Comparison of ENCODE assay signal across 25 cellular contexts in the genomic region with DNA sequence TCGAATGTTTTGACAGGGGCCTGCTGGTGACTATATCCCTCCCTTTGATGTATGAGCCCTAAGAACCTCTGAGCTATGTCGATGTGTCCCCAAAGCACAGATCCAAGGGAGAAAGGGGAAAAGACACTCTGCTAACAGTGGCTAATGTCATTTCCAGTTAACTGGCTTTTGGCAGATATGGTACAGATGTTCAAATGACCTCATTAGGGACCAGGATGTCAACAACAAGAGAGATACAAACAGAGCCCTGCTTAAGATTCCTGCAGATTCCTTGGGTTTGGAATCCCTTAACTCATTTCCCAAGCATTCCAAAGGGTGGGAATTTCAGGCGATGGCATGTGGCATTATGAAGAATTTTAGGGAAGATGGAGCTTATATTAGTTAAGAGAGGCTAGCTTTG.
"Had no signal": no experiment of that assay in that cellular context is flagged by ENCODE, and none has a peak within 500 bp of the region (broad histone marks: within the 10 kb centered on the region; RNA-seq: fewer than 3 reads in every experiment).

No MANE protein-coding gene starts in this region.

- ATAC-seq: activated naive CD4-positive, alpha-beta T cell treated with anti-CD3 and anti-CD28 coated beads, Interleukin-2, amount 50 U/mL, for 72 hours; activated naive CD8-positive, alpha-beta T cell treated with anti-CD3 and anti-CD28 coated beads, Interleukin-2, amount 50 U/mL, for 24 hours; activated T-cell treated with anti-CD3 and anti-CD28 coated beads, Interleukin-2, amount 50 U/mL, for 4 hours; Panc1; Right ventricle myocardium inferior; T-helper 17 cell had no signal

- DNase-seq: activated B cell treated with CpG ODN at 0.5 μM for 24 hours; activated CD4-positive, alpha-beta T cell treated with anti-CD3 and anti-CD28 coated beads for 1 hour; activated CD4-positive, alpha-beta T cell treated with anti-CD3 and anti-CD28 coated beads, Interleukin-2, amount 10 ng/mL, durations not matched to agents 24 days and 14 days; activated CD4-positive, alpha-beta T cell treated with anti-CD3 and anti-CD28 coated beads, Interleukin-2, amount 50 U/mL, for 48 hours; activated CD8-positive, alpha-beta memory T cell treated with anti-CD3 and anti-CD28 coated beads for 24 hours; activated effector memory CD4-positive, alpha-beta T cell treated with anti-CD3 and anti-CD28 coated beads, Interleukin-2, amount 50 U/mL, for 16 hours; activated naive CD4-positive, alpha-beta T cell treated with Interleukin-2 at 50 U/mL for 16 hours; activated naive CD8-positive, alpha-beta T cell treated with anti-CD3 and anti-CD28 coated beads, Interleukin-2, amount 50 U/mL, for 24 hours; activated T-cell treated with anti-CD3 and anti-CD28 coated beads, Interleukin-2, amount 50 U/mL, for 4 hours; amniotic stem cell; MG63; MV-4-11; NCI-H1092 treated with DMSO at 0.1 percent for 48 hours; NCI-H1436; NCI-H1694 treated with DMSO at 0.1 percent for 48 hours; NCI-H2081; NCI-H524; NCI-H748 treated with DMSO at 0.1 percent for 48 hours; RPMI8226; T-helper 17 cell; T-helper 9 cell had no signal

- H3K4me1 Mint-ChIP-seq: activated B cell treated with CpG ODN at 0.5 μM for 24 hours; activated CD4-positive, alpha-beta T cell treated with anti-CD3 and anti-CD28 coated beads, Interleukin-2, amount 10 ng/mL, durations not matched to agents 24 days and 14 days; activated naive CD8-positive, alpha-beta T cell treated with anti-CD3 and anti-CD28 coated beads, Interleukin-2, amount 50 U/mL, for 24 hours; T-helper 17 cell had no signal

- H3K27me3 Mint-ChIP-seq: activated B cell treated with CpG ODN at 0.5 μM for 24 hours; activated CD4-positive, alpha-beta T cell treated with anti-CD3 and anti-CD28 coated beads, Interleukin-2, amount 10 ng/mL, durations not matched to agents 24 days and 14 days; activated naive CD8-positive, alpha-beta T cell treated with anti-CD3 and anti-CD28 coated beads, Interleukin-2, amount 50 U/mL, for 24 hours had no signal

- H3K36me3 Mint-ChIP-seq: activated naive CD4-positive, alpha-beta T cell treated with anti-CD3 and anti-CD28 coated beads, Interleukin-2, amount 50 U/mL, for 72 hours; brain had no signal

- H3K4me3 Mint-ChIP-seq: activated B cell treated with CpG ODN at 0.5 μM for 24 hours; activated CD4-positive, alpha-beta T cell treated with anti-CD3 and anti-CD28 coated beads, Interleukin-2, amount 10 ng/mL, durations not matched to agents 24 days and 14 days; activated naive CD8-positive, alpha-beta T cell treated with anti-CD3 and anti-CD28 coated beads, Interleukin-2, amount 50 U/mL, for 24 hours; activated T-cell treated with anti-CD3 and anti-CD28 coated beads, Interleukin-2, amount 50 U/mL, for 4 hours; brain; T-helper 17 cell had no signal

- H3K9me3 Mint-ChIP-seq: activated B cell treated with CpG ODN at 0.5 μM for 24 hours; activated CD4-positive, alpha-beta T cell treated with anti-CD3 and anti-CD28 coated beads, Interleukin-2, amount 10 ng/mL, durations not matched to agents 24 days and 14 days; activated naive CD4-positive, alpha-beta T cell treated with anti-CD3 and anti-CD28 coated beads, Interleukin-2, amount 50 U/mL, for 72 hours; activated naive CD8-positive, alpha-beta T cell treated with anti-CD3 and anti-CD28 coated beads, Interleukin-2, amount 50 U/mL, for 24 hours; activated T-cell treated with anti-CD3 and anti-CD28 coated beads, Interleukin-2, amount 50 U/mL, for 4 hours had no signal

- H3K27ac Mint-ChIP-seq: activated B cell treated with CpG ODN at 0.5 μM for 24 hours; activated CD4-positive, alpha-beta T cell treated with anti-CD3 and anti-CD28 coated beads, Interleukin-2, amount 10 ng/mL, durations not matched to agents 24 days and 14 days; activated naive CD4-positive, alpha-beta T cell treated with anti-CD3 and anti-CD28 coated beads, Interleukin-2, amount 50 U/mL, for 72 hours; activated naive CD8-positive, alpha-beta T cell treated with anti-CD3 and anti-CD28 coated beads, Interleukin-2, amount 50 U/mL, for 24 hours; T-helper 17 cell had no signal
